ENCODE assay signal across 8 cellular contexts in genomic region chr13:41061075-41061913, GRCh38. TPM values are rescaled to one million over a fixed set of nuclear protein-coding genes. Genes with fewer than 3 reads are reported as not detected.
A peak's percentile ranks its signal among the peaks of the same experiment; 100 is the strongest.
DNase-seq lines count a peak whose midpoint lies in the region; ATAC-seq, FAIRE-seq and TF ChIP-seq lines count a peak whose summit lies in the region.

WBP4 (plus strand) TSS chr13:41061509; CDS start chr13:41061674, 165 bp downstream.

- peaks cover 21% of the 10 kb centered on the region for H3K9me3 ChIP-seq in NT2/D1 (ENCODE audit: insufficient read depth, low read length)
- no peaks in the 10 kb centered on the region for H3K9me3 ChIP-seq in endodermal cell (ENCODE audit: control insufficient read depth, low read length)

- intact Hi-C loops in Calu3 (cut with micrococcal nuclease; ENCODE audit: unreplicated experiment) = loop anchor here (5.0 kb wide), 1 partner anchor 251 kb away; the partner anchor contains the start of gene NAA16

- no TSS peak for BruUV-seq in Calu3 (replicated peaks; lab: Mats Ljungman, UMichigan)

- H3K27ac ChIP-seq in endodermal cell (ENCODE audit: low read depth, low read length) = peak within 1 kb of the TSS; percentile 93

- H3K4me3 Mint-ChIP-seq in Calu3 (ENCODE audit: low read depth, unreplicated experiment) (peak within 1 kb of the TSS; percentile 71), endodermal cell (peak within 1 kb of the TSS; percentile 98), mesothelial cell of epicardium (peak within 1 kb of the TSS; percentile 99)

- CTCF ChIA-PET in Calu3 (lab: Charles Lee) = interaction anchor here (1.0 to 1.2 kb wide), 2 partner anchors 86 to 155 kb away, joined by 3 read pairs; no protein-coding TSS in a partner anchor

- H3K9me3 Mint-ChIP-seq in Calu3 (ENCODE audit: low read depth, unreplicated experiment) (no peaks in the 10 kb centered on the region), endodermal cell (no peaks in the 10 kb centered on the region), mesothelial cell of epicardium (no peaks in the 10 kb centered on the region)

- 0 to 1% methylated on average over 24 to 71 of the region's 71 CpGs for WGBS in endodermal cell (ENCODE audit: insufficient coverage in 1 of 2, insufficient read length in 1 of 2), 2 experiments

- no peak for FAIRE-seq in HTR-8/SVneo (lab: Jason Lieb, UNC)

- H3K9ac ChIP-seq in NT2/D1 (ENCODE audit: insufficient read length, low read depth) = peak within 1 kb of the TSS; percentile 91
- H3K9ac ChIP-seq in endodermal cell (ENCODE audit: extremely low read depth, low read length, poor library complexity, severe bottlenecking) = peak within 1 kb of the TSS; percentile 83

- DNase-seq in Calu3 = peak; percentile 89
- peak; percentile 74 for DNase-seq in HTR-8/SVneo (ENCODE audit: insufficient read length, low spot score)
- DNase-seq in NT2/D1 (ENCODE audit: low read depth, low spot score) = peak; percentile 86
- DNase-seq in activated CD8-positive, alpha-beta memory T cell treated with anti-CD3 and anti-CD28 coated beads, Interleukin-2, amount 50 U/mL, for 1 hour (ENCODE audit: extremely low read depth) = peak; percentile 75
- peak; percentile 98 for DNase-seq in endodermal cell
- DNase-seq in mesothelial cell of epicardium (ENCODE audit: low spot score in 2 of 2, unreplicated experiment in 2 of 2) = peak; percentile 78 to 91
- DNase-seq in stimulated activated CD8-positive, alpha-beta memory T cell treated with anti-CD3 and anti-CD28 coated beads, Interleukin-15, amount 100 ng/mL, for 4 hours (ENCODE audit: low read depth in 2 of 2) = peak; percentile 68 to 75

- H3K4me1 ChIP-seq in NT2/D1 (ENCODE audit: insufficient read depth, insufficient read length) = no peaks in the 10 kb centered on the region
- H3K4me1 ChIP-seq in endodermal cell (ENCODE audit: control insufficient read depth, insufficient read depth, low read length) = peaks cover 12% of the 10 kb centered on the region

- no peaks in the 10 kb centered on the region for H3K27me3 ChIP-seq in NT2/D1 (ENCODE audit: insufficient read depth, insufficient read length)
- no peaks in the 10 kb centered on the region for H3K27me3 ChIP-seq in endodermal cell (ENCODE audit: control insufficient read depth, insufficient read depth, low read length, poor library complexity, severe bottlenecking)

- peaks cover 24% of the 10 kb centered on the region for H3K4me1 Mint-ChIP-seq in Calu3 (ENCODE audit: low read depth, unreplicated experiment)
- H3K4me1 Mint-ChIP-seq in endodermal cell = peaks cover 30% of the 10 kb centered on the region
- H3K4me1 Mint-ChIP-seq in mesothelial cell of epicardium = peaks cover 69% of the 10 kb centered on the region

- no peak for TF ChIP-seq CTCF in Calu3 (IDR thresholded peaks at IDR 0.05; ENCODE audit: unreplicated experiment)
- no peak for TF ChIP-seq CTCF in endodermal cell (conservative IDR thresholded peaks at IDR 0.05)
- TF ChIP-seq CTCF in mesothelial cell of epicardium (IDR thresholded peaks at IDR 0.05; ENCODE audit: unreplicated experiment) = no peak

- H3K27me3 Mint-ChIP-seq in Calu3 (ENCODE audit: unreplicated experiment) (no peaks in the 10 kb centered on the region), endodermal cell (ENCODE audit: insufficient read depth) (no peaks in the 10 kb centered on the region), mesothelial cell of epicardium (ENCODE audit: low read depth) (no peaks in the 10 kb centered on the region)

- H3K4me3 ChIP-seq in NT2/D1 (ENCODE audit: insufficient read length, low read depth) = peak within 1 kb of the TSS; percentile 86
- H3K4me3 ChIP-seq in endodermal cell (ENCODE audit: low read length) = peak within 1 kb of the TSS; percentile 99

- peak; percentile 64 for ATAC-seq in GM21367 (IDR thresholded peaks at IDR 0.05; ENCODE audit: unreplicated experiment)

- H3K36me3 Mint-ChIP-seq in Calu3 (ENCODE audit: insufficient read depth, unreplicated experiment) (peaks cover 47% of the 10 kb centered on the region), endodermal cell (ENCODE audit: low read depth) (peaks cover 23% of the 10 kb centered on the region), mesothelial cell of epicardium (peaks cover 2% of the 10 kb centered on the region)

- peak within 1 kb of the TSS; percentile 80 for H3K27ac Mint-ChIP-seq in Calu3 (ENCODE audit: unreplicated experiment)
- H3K27ac Mint-ChIP-seq in endodermal cell = peak within 1 kb of the TSS; percentile 100
- H3K27ac Mint-ChIP-seq in mesothelial cell of epicardium = peak within 1 kb of the TSS; percentile 100

- H3K36me3 ChIP-seq in NT2/D1 (ENCODE audit: insufficient read depth, insufficient read length, low read length) (peaks cover 32% of the 10 kb centered on the region), endodermal cell (ENCODE audit: control insufficient read depth, insufficient read depth, low read length) (peaks cover 29% of the 10 kb centered on the region)

RNA-seq across cellular contexts. Expression of gene WBP4, which starts in this region (rescaled TPM):
- total RNA-seq in Calu3 (2022) = 7.2 and 7.6 TPM in 2 replicates
- total RNA-seq in endodermal cell = 10 to 100 TPM in 1 of 2 donors, 1 to 10 TPM in 1; 8.9 to 15.2 TPM
- 22.9 TPM for polyA plus RNA-seq in endodermal cell (2013, experiment 1 of 2)
- 20.9 TPM for polyA plus RNA-seq in endodermal cell (2013, experiment 2 of 2)
- total RNA-seq in mesothelial cell of epicardium = 9.2 to 9.5 TPM (median 9.4 TPM) in 3 replicates

Comparison
In these comparisons a context has a peak if more than half of its experiments do, and no peak if none do; other contexts are left out.
1. Peak in every context shown above with its lines: DNase-seq, ATAC-seq, H3K4me3 ChIP-seq and H3K27ac ChIP-seq.